25 cellular contexts compared by ENCODE assay signal in the genomic region with DNA sequence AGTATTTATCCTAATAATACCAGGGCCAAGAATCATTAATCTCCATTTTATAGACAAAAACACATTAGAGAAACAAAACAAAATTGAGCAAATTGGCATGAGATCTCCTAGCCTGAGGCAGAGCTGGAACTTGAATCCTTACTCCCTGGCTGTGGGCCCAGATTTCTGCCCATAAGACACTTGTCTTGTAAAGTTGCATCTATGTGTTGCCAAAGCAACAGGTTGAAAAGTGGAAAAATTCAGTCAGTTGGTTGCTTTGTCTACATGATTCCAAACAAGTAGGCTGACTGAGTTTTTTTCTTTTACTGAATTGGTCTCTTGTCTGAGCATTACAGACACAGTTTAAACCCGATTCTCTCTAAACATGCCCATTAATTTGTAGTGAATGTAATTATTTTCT. TPM values are rescaled to one million over a fixed set of nuclear protein-coding genes. Genes with fewer than 3 reads are reported as not detected.
DNase-seq lines count a peak whose midpoint lies in the region; ATAC-seq and TF ChIP-seq lines count a peak whose summit lies in the region.
"Had no signal": no experiment of that assay in that cellular context is flagged by ENCODE, and none has a peak within 500 bp of the region (broad histone marks: within the 10 kb centered on the region; RNA-seq: fewer than 3 reads in every experiment).

No MANE protein-coding gene starts in this region.

- peaks cover 22% of the 10 kb centered on the region for H3K4me1 Mint-ChIP-seq in mesothelial cell of epicardium
- H3K4me1 Mint-ChIP-seq: activated B cell treated with CpG ODN at 0.5 μM for 24 hours had no signal

- POLR2A ChIA-PET in SK-N-SH (lab: Yijun Ruan, JAX) = no interaction called here

- H3K9ac ChIP-seq in SK-N-SH = no peak overlapping the region

- H3F3A ChIP-seq in SK-N-SH (replicated peaks; ENCODE audit: insufficient read depth) = no peaks in the 10 kb centered on the region

- no peak for TF ChIP-seq RAD21 in SK-N-SH (IDR thresholded peaks at IDR 0.05; ENCODE audit: low read length)

- H3K9me2 ChIP-seq in SK-N-SH = no peaks in the 10 kb centered on the region

- H3K9me3 Mint-ChIP-seq in mesothelial cell of epicardium = no peaks in the 10 kb centered on the region
- H3K9me3 Mint-ChIP-seq: activated B cell treated with CpG ODN at 0.5 μM for 24 hours had no signal

- H3K4me2 ChIP-seq in SK-N-SH = no peak overlapping the region

- DNase-seq in DMS79 (lab: John Stamatoyannopoulos, UW) (peak; percentile 11), NCI-H1105 treated with DMSO at 0.1 percent for 48 hours (lab: John Stamatoyannopoulos, UW) (peak; percentile 89), mesothelial cell of epicardium (ENCODE audit: low spot score in 2 of 2, unreplicated experiment in 2 of 2) (peak in 1 of 2 experiments; percentile 44), NCI-H1694 treated with DMSO at 0.1 percent for 48 hours (lab: John Stamatoyannopoulos, UW) (no peak), SK-N-SH (no peak)
- DNase-seq: activated B cell treated with CpG ODN at 0.5 μM for 24 hours; activated CD4-positive, alpha-beta T cell treated with anti-CD3 and anti-CD28 coated beads, Interleukin-2, amount 50 U/mL, for 48 hours; activated effector memory CD4-positive, alpha-beta T cell treated with anti-CD3 and anti-CD28 coated beads, Interleukin-2, amount 50 U/mL, for 16 hours; cortex of kidney; GF-D8; HCEC 1CT; heart right ventricle; NCI-H2171; NCI-H526; nephron progenitor cell; RPMI8226; T1000; uterus had no signal

- H3K27ac Mint-ChIP-seq in mesothelial cell of epicardium = peak overlapping the region; percentile 64
- H3K27ac Mint-ChIP-seq: activated B cell treated with CpG ODN at 0.5 μM for 24 hours, nephron progenitor cell, progenitor cell of endocrine pancreas had no signal

- H3K4me3 Mint-ChIP-seq in mesothelial cell of epicardium = no peak overlapping the region
- H3K4me3 Mint-ChIP-seq: activated B cell treated with CpG ODN at 0.5 μM for 24 hours, nephron progenitor cell had no signal

- ATAC-seq in HG03175 (IDR thresholded peaks at IDR 0.05; ENCODE audit: unreplicated experiment) = no peak
- no peak for ATAC-seq in HG02610 (IDR thresholded peaks at IDR 0.05; ENCODE audit: unreplicated experiment)
- ATAC-seq: heart right ventricle, HepG2, left lobe of liver had no signal

- peaks cover 13% of the 10 kb centered on the region; the same call in 1 of the 2 replicates for H3K27me3 ChIP-seq in SK-N-SH (ENCODE audit: insufficient read depth)
- H3K27me3 ChIP-seq: suprapubic skin had no signal

- no peak overlapping the region for H3K4me3 ChIP-seq in SK-N-SH (ENCODE audit: low read depth in 2 of 2, low read length in 1 of 2)
- H3K4me3 ChIP-seq: heart right ventricle, suprapubic skin, uterus had no signal

- no peaks in the 10 kb centered on the region for H3K4me1 ChIP-seq in SK-N-SH (ENCODE audit: control insufficient read depth in 1 of 2, insufficient read depth in 2 of 2, low read depth in 1 of 2, low read length in 1 of 2)
- H3K4me1 ChIP-seq: heart right ventricle, suprapubic skin, uterus had no signal

- no peak overlapping the region for H2AFZ ChIP-seq in SK-N-SH (ENCODE audit: low read depth)

- 0% methylated on average over 1 of the region's 1 CpG for WGBS in SK-N-SH (ENCODE audit: low lambda C conversion rate)

- H3K36me3 ChIP-seq in SK-N-SH (replicated peaks in 1 of 2; ENCODE audit: control insufficient read depth in 1 of 2, insufficient read depth in 2 of 2, low read length in 1 of 2) = no peaks in the 10 kb centered on the region
- H3K36me3 ChIP-seq: heart right ventricle, suprapubic skin, uterus had no signal

- H4K20me1 ChIP-seq in SK-N-SH (ENCODE audit: insufficient read depth) = no peaks in the 10 kb centered on the region

- H3K36me3 Mint-ChIP-seq in mesothelial cell of epicardium = no peaks in the 10 kb centered on the region

- no peaks in the 10 kb centered on the region for H3K79me2 ChIP-seq in SK-N-SH (ENCODE audit: insufficient read depth)

- CTCF ChIA-PET in SK-N-SH (lab: Yijun Ruan, JAX) = no interaction called here

- H3K27ac ChIP-seq in cingulate gyrus (ENCODE audit: low read depth, low read length) (peak overlapping the region; percentile 39), SK-N-SH (ENCODE audit: low read depth in 2 of 2, low read length in 1 of 2) (no peak overlapping the region)
- H3K27ac ChIP-seq: heart right ventricle, suprapubic skin, uterus had no signal

- H3K9me3 ChIP-seq in SK-N-SH = no peaks in the 10 kb centered on the region
- H3K9me3 ChIP-seq: heart right ventricle, suprapubic skin, uterus had no signal

- TF ChIP-seq EP300 in SK-N-SH (IDR thresholded peaks at IDR 0.05; ENCODE audit: borderline replicate concordance in 1 of 2, low read depth in 1 of 2, low read length in 1 of 2) = no peak

- TF ChIP-seq CTCF in mesothelial cell of epicardium (IDR thresholded peaks at IDR 0.05; ENCODE audit: unreplicated experiment) = no peak
- TF ChIP-seq CTCF in SK-N-SH (IDR thresholded peaks at IDR 0.05) = no peak

- H3K27me3 Mint-ChIP-seq in mesothelial cell of epicardium (ENCODE audit: low read depth) = peaks cover 11% of the 10 kb centered on the region
- H3K27me3 Mint-ChIP-seq: activated B cell treated with CpG ODN at 0.5 μM for 24 hours, progenitor cell of endocrine pancreas had no signal

TF ChIP-seq in SK-N-SH, 30 proteins besides CTCF, POLR2A, EP300 and RAD21:
- no peak for TF ChIP-seq TEAD4 (IDR thresholded peaks at IDR 0.05; ENCODE audit: borderline replicate concordance, insufficient read depth)
- no peak for TF ChIP-seq SIN3A (IDR thresholded peaks at IDR 0.05; ENCODE audit: borderline replicate concordance, low read depth, low read length)
- TF ChIP-seq FOXM1 (IDR thresholded peaks at IDR 0.05; ENCODE audit: low read depth) = no peak
- no peak for TF ChIP-seq ELF1 (IDR thresholded peaks at IDR 0.05)

RNA-seq across cellular contexts. Expression of gene GUCY2F, which starts 33.3 kb away (rescaled TPM):
- total RNA-seq in mesothelial cell of epicardium = 0.07 TPM in 2 of 3 replicates, not detected in the other
- polyA plus RNA-seq in SK-N-SH (2012; rRNA removed) = not detected in 2 replicates
- not detected in 2 replicates for polyA plus RNA-seq in SK-N-SH (2012; cell fraction: cytosol; rRNA removed)
- polyA plus RNA-seq in SK-N-SH (2012; cell fraction: nucleus; rRNA removed) = 0.02 TPM in 1 of 2 replicates, not detected in the other
- total RNA-seq: activated B cell treated with CpG ODN at 0.5 μM for 24 hours, heart right ventricle, HepG2, left lobe of liver, suprapubic skin had no signal
- polyA plus RNA-seq: heart right ventricle had no signal

Comparison
In these comparisons a context has a peak if more than half of its experiments do, and no peak if none do; other contexts are left out.
1. DNase-seq: peak in DMS79 (single experiment) and NCI-H1105 treated with DMSO at 0.1 percent for 48 hours (single experiment); none in NCI-H1694 treated with DMSO at 0.1 percent for 48 hours (single experiment) and SK-N-SH (single experiment).